ENCODE assay signal across 13 cellular contexts in the genomic region with DNA sequence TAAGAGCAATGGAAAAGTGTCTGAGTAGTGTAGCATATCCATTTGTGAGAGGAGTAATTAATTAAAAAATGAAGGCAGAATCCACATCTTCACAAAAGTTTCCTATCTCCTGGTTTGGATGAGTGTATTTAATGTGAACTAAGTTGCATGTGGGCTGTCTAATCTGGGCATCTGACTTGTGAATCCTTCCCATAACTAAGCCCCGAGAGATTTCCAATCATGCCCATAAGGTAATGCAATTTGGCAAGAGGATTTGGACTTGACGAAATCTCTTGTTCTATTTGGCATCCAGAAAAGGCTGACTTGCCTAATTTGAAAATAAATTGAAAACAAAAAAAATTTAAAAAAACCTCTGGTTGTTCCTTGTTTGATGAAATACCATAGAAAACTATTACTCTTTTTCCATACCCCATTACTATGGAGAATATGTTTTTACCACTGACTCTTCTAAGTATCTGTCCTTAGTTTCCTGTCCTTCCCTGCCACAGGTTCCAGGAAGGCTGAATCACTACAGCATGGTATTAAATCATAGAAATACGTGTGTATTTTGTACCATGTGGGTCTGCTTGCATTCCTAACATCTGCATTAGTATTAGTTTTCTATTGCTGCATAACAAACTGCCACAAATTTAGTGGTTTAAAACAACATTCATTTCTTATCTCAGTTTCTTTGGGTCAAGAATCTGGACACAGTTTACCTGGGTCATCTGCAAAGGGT. TPM values are rescaled to one million over a fixed set of nuclear protein-coding genes. Genes with fewer than 3 reads are reported as not detected.
A peak's percentile ranks its signal among the peaks of the same experiment; 100 is the strongest.
DNase-seq lines count a peak whose midpoint lies in the region; ATAC-seq, FAIRE-seq and TF ChIP-seq lines count a peak whose summit lies in the region.
"Had no signal": no experiment of that assay in that cellular context is flagged by ENCODE, and none has a peak within 500 bp of the region (broad histone marks: within the 10 kb centered on the region; RNA-seq: fewer than 3 reads in every experiment).

No MANE protein-coding gene starts in this region.

- ATAC-seq in gastroesophageal sphincter (peak; percentile 61), GM23338 (no peak), Right ventricle myocardium inferior (no peak), HG02642 (IDR thresholded peaks at IDR 0.05; ENCODE audit: poor library complexity, unreplicated experiment) (no peak)
- ATAC-seq: body of pancreas had no signal

- H3K36me3 Mint-ChIP-seq in GM23338 (ENCODE audit: low read depth) = no peaks in the 10 kb centered on the region

- TF ChIP-seq EP300 in gastroesophageal sphincter (IDR thresholded peaks at IDR 0.05) = no peak

- H3K9me3 Mint-ChIP-seq in GM23338 = no peaks in the 10 kb centered on the region

- H3K4me1 ChIP-seq in gastroesophageal sphincter = peaks cover 15 to 81% (median 23%) of the 10 kb centered on the region in 3 donors
- H3K4me1 ChIP-seq in subcutaneous abdominal adipose tissue (ENCODE audit: control insufficient read depth in 5 of 5, insufficient read depth in 5 of 5, low read length in 5 of 5) = peaks cover 6 to 33% (median 26%) of the 10 kb centered on the region in 5 donors
- no peaks in the 10 kb centered on the region for H3K4me1 ChIP-seq in SJCRH30
- peaks cover 20% of the 10 kb centered on the region for H3K4me1 ChIP-seq in GM23338 (ENCODE audit: insufficient read depth)

- H3K4me2 ChIP-seq in GM23338 = no peak overlapping the region

- no peaks in the 10 kb centered on the region for H3K27me3 ChIP-seq in brain microvascular endothelial cell (replicated peaks)
- H3K27me3 ChIP-seq in gastroesophageal sphincter = no peaks in the 10 kb centered on the region
- H3K27me3 ChIP-seq in subcutaneous abdominal adipose tissue (ENCODE audit: control insufficient read depth in 5 of 5, insufficient read depth in 4 of 5, low read length in 5 of 5) = no peaks in the 10 kb centered on the region
- H3K27me3 ChIP-seq in SJCRH30 = no peaks in the 10 kb centered on the region
- H3K27me3 ChIP-seq in GM23338 (ENCODE audit: insufficient read depth) = no peaks in the 10 kb centered on the region
- H3K27me3 ChIP-seq: body of pancreas, right atrium auricular region, tibial nerve had no signal

- no peak overlapping the region for H3K27ac ChIP-seq in brain microvascular endothelial cell
- peak overlapping the region; percentile 44 to 63 (median 56) for H3K27ac ChIP-seq in gastroesophageal sphincter
- peak overlapping the region; percentile 79 for H3K27ac ChIP-seq in subcutaneous abdominal adipose tissue (ENCODE audit: low read depth, low read length)
- H3K27ac ChIP-seq in SJCRH30 = no peak overlapping the region
- H3K27ac ChIP-seq in GM23338 (ENCODE audit: low read depth) = no peak overlapping the region; the same call in 1 of the 2 replicates
- H3K27ac ChIP-seq: right atrium auricular region had no signal

- peak overlapping the region in 2 of 5 donors; percentile 10 to 61 for H3K9ac ChIP-seq in subcutaneous abdominal adipose tissue (ENCODE audit: low read length in 5 of 5)

- H3K9me3 ChIP-seq in gastroesophageal sphincter (no peaks in the 10 kb centered on the region), subcutaneous abdominal adipose tissue (ENCODE audit: control insufficient read depth in 5 of 5, low read length in 5 of 5) (no peaks in the 10 kb centered on the region), SJCRH30 (replicated peaks) (no peaks in the 10 kb centered on the region)
- H3K9me3 ChIP-seq: body of pancreas, right atrium auricular region, tibial nerve had no signal

- H2AFZ ChIP-seq in GM23338 = no peak overlapping the region

- H3K4me3 ChIP-seq in brain microvascular endothelial cell (ENCODE audit: low read depth, low read length) (no peak overlapping the region), gastroesophageal sphincter (no peak overlapping the region), subcutaneous abdominal adipose tissue (ENCODE audit: low read depth in 1 of 5, low read length in 5 of 5) (no peak overlapping the region), SJCRH30 (no peak overlapping the region), GM23338 (no peak overlapping the region)
- H3K4me3 ChIP-seq: body of pancreas, right atrium auricular region, tibial nerve had no signal

- H3K9me2 ChIP-seq in GM23338 (ENCODE audit: insufficient read depth) = peaks cover 4% of the 10 kb centered on the region; the same call in 1 of the 2 replicates

- H3K36me3 ChIP-seq in brain microvascular endothelial cell (replicated peaks) (no peaks in the 10 kb centered on the region), gastroesophageal sphincter (no peaks in the 10 kb centered on the region), subcutaneous abdominal adipose tissue (ENCODE audit: control insufficient read depth in 5 of 5, insufficient read depth in 5 of 5, low read length in 5 of 5) (no peaks in the 10 kb centered on the region), SJCRH30 (no peaks in the 10 kb centered on the region), GM23338 (ENCODE audit: insufficient read depth) (no peaks in the 10 kb centered on the region)
- H3K36me3 ChIP-seq: right atrium auricular region, tibial nerve had no signal

- H3K4me1 Mint-ChIP-seq in GM23338 = peaks cover 24% of the 10 kb centered on the region

- TF ChIP-seq CTCF in brain microvascular endothelial cell (IDR thresholded peaks at IDR 0.05; ENCODE audit: low read depth, low read length, missing control alignments) (no peak), gastroesophageal sphincter (IDR thresholded peaks at IDR 0.05) (no peak), GM23338 (conservative IDR thresholded peaks at IDR 0.05; ENCODE audit: low read depth in 2 of 2) (no peak)

- intact Hi-C loops in Right ventricle myocardium inferior (cut with DNase I) = no loop called here

- H3K79me2 ChIP-seq in GM23338 (replicated peaks; ENCODE audit: insufficient read depth) = peaks cover 28% of the 10 kb centered on the region; the same call in 1 of the 2 replicates

- no peak for TF ChIP-seq POLR2A in gastroesophageal sphincter (IDR thresholded peaks at IDR 0.05)

- FAIRE-seq in HTR-8/SVneo (lab: Jason Lieb, UNC) = peak; percentile 31
- FAIRE-seq: TTC549 had no signal

- peaks cover 5% of the 10 kb centered on the region; the same call in 1 of the 2 replicates for H4K20me1 ChIP-seq in GM23338 (replicated peaks; ENCODE audit: insufficient read depth)

- no peak overlapping the region for H3K27ac Mint-ChIP-seq in GM23338

- no peak for DNase-seq in HTR-8/SVneo (ENCODE audit: insufficient read length, low spot score)
- DNase-seq in brain microvascular endothelial cell = peak; percentile 65
- DNase-seq in SJCRH30 = no peak
- no peak for DNase-seq in GM23338 (ENCODE audit: low spot score)
- DNase-seq in Right ventricle myocardium inferior (ENCODE audit: missing footprints) = no peak
- DNase-seq: activated CD8-positive, alpha-beta memory T cell treated with anti-CD3 and anti-CD28 coated beads, Interleukin-2, amount 50 U/mL, for 48 hours; body of pancreas had no signal

- in situ Hi-C loops in brain microvascular endothelial cell (cut with HindIII; ENCODE audit: low pct_ligation_motif_present, low sequenced_read_pairs) = no loop called here

- H3F3A ChIP-seq in GM23338 (replicated peaks; ENCODE audit: low read depth) = no peaks in the 10 kb centered on the region

- WGBS in gastroesophageal sphincter (ENCODE audit: low coverage in 1 of 2), 2 donors = 37 to 69% methylated on average over 3 of the region's 3 CpGs

- peaks cover 3% of the 10 kb centered on the region for H3K27me3 Mint-ChIP-seq in GM23338 (ENCODE audit: insufficient read depth, low read depth, poor library complexity)

- no peak overlapping the region for H3K4me3 Mint-ChIP-seq in GM23338

TF ChIP-seq in GM23338, 12 proteins besides CTCF, POLR2A, EP300 and RAD21:
- TF ChIP-seq EZH2phosphoT487 (IDR thresholded peaks at IDR 0.05; ENCODE audit: unreplicated experiment) (no peak), STAT1 (IDR thresholded peaks at IDR 0.05; ENCODE audit: unreplicated experiment) (no peak)
TF ChIP-seq in GM23338: peak in this region for 0.

RNA-seq across cellular contexts. Expression of a gene that starts 48.4 kb away (rescaled TPM):
- total RNA-seq in gastroesophageal sphincter = 10 to 100 TPM; 18.7 to 30.1 (median 21.1) TPM
- 5.1 and 5.6 TPM in 2 replicates for total RNA-seq in SJCRH30 (2014; rRNA removed; shearing (Covaris generic))
- total RNA-seq in GM23338 (2014; rRNA removed; shearing (Covaris generic)) = 11.9 and 15.1 TPM in 2 replicates
- polyA plus RNA-seq in GM23338 (2016; fragmentation: Nextera tagmentation; extraction: Ambion mirVana) = 6.1 and 7.5 TPM in 2 replicates
- 15.2 TPM for total RNA-seq in Right ventricle myocardium inferior

Comparison
In these comparisons a context has a peak if more than half of its experiments do, and no peak if none do; other contexts are left out.
1. H3K27ac ChIP-seq: peak in gastroesophageal sphincter (4 of 4) and subcutaneous abdominal adipose tissue (single experiment); none in brain microvascular endothelial cell (single experiment), SJCRH30 (single experiment) and GM23338 (single experiment).